Comparison of ENCODE assay signal across 1 cellular context in genomic region chr21:15257646-15258045, GRCh38.
TF ChIP-seq lines count a peak whose summit lies in the region.

No MANE protein-coding gene starts in this region.

TF ChIP-seq in K562, 482 proteins besides CTCF, POLR2A, EP300 and RAD21 (continued from another document):
- TF ChIP-seq MNT (conservative IDR thresholded peaks at IDR 0.05), result no peak
- TF ChIP-seq PCBP2 (IDR thresholded peaks at IDR 0.05; ENCODE audit: low read depth, low read length, poor library complexity, severe bottlenecking), result no peak
- TF ChIP-seq ARHGAP35 (IDR thresholded peaks at IDR 0.05; ENCODE audit: partially characterized antibody), result no peak
- TF ChIP-seq ZNF24 (IDR thresholded peaks at IDR 0.05), result no peak
- no peak for TF ChIP-seq SETDB1 (IDR thresholded peaks at IDR 0.05; ENCODE audit: low read length)
- TF ChIP-seq MTA2 (IDR thresholded peaks at IDR 0.05; ENCODE audit: low read depth), result no peak
- no peak for TF ChIP-seq ZSCAN29 (IDR thresholded peaks at IDR 0.05)
- TF ChIP-seq ETV6 (IDR thresholded peaks at IDR 0.05; ENCODE audit: borderline replicate concordance in 1 of 2, low read depth in 2 of 2, low read length in 1 of 2), result no peak
- TF ChIP-seq ETV6 (CRISPR knock-in tag; IDR thresholded peaks at IDR 0.05; ENCODE audit: borderline replicate concordance), result no peak
- TF ChIP-seq GATA2 (CRISPR knock-in tag; IDR thresholded peaks at IDR 0.05), result no peak
- no peak for TF ChIP-seq ZNF316 (IDR thresholded peaks at IDR 0.05)
- no peak for TF ChIP-seq PRMT5 (CRISPR knock-in tag; IDR thresholded peaks at IDR 0.05)
- TF ChIP-seq CREB3 (tag; conservative IDR thresholded peaks at IDR 0.05; ENCODE audit: low read depth), result no peak
- TF ChIP-seq EZH2 (IDR thresholded peaks at IDR 0.05; ENCODE audit: borderline replicate concordance, low read depth, low read length), result no peak
